Comparison of ENCODE assay signal across 13 cellular contexts in genomic region chr20:40706977-40707582, GRCh38. TPM values are rescaled to one million over a fixed set of nuclear protein-coding genes. Genes with fewer than 3 reads are reported as not detected.
DNase-seq lines count a peak whose midpoint lies in the region; ATAC-seq, FAIRE-seq and TF ChIP-seq lines count a peak whose summit lies in the region.
"Had no signal": no experiment of that assay in that cellular context is flagged by ENCODE, and none has a peak within 500 bp of the region (broad histone marks: within the 10 kb centered on the region; RNA-seq: fewer than 3 reads in every experiment).

No MANE protein-coding gene starts in this region.

- peak; percentile 11; the same call in 1 of the 2 replicates for TF ChIP-seq CTCF in MM.1S (IDR thresholded peaks at IDR 0.05; ENCODE audit: low read length)

- H3K9me3 Mint-ChIP-seq in activated naive CD8-positive, alpha-beta T cell treated with anti-CD3 and anti-CD28 coated beads, Interleukin-2, amount 50 U/mL, for 24 hours, result no peaks in the 10 kb centered on the region
- no peaks in the 10 kb centered on the region for H3K9me3 Mint-ChIP-seq in naive thymus-derived CD8-positive, alpha-beta T cell

- H3K36me3 Mint-ChIP-seq in activated naive CD8-positive, alpha-beta T cell treated with anti-CD3 and anti-CD28 coated beads, Interleukin-2, amount 50 U/mL, for 24 hours (ENCODE audit: low read depth), result no peaks in the 10 kb centered on the region
- H3K36me3 Mint-ChIP-seq in naive thymus-derived CD8-positive, alpha-beta T cell, result no peaks in the 10 kb centered on the region

- H3K27ac ChIP-seq in MM.1S (ENCODE audit: low read length), result no peak overlapping the region
- H3K27ac ChIP-seq: SJCRH30, suprapubic skin had no signal

- no peaks in the 10 kb centered on the region for H3K27me3 Mint-ChIP-seq in activated naive CD8-positive, alpha-beta T cell treated with anti-CD3 and anti-CD28 coated beads, Interleukin-2, amount 50 U/mL, for 24 hours
- H3K27me3 Mint-ChIP-seq in naive thymus-derived CD8-positive, alpha-beta T cell, result peaks cover 0 to 17% (median 0%) of the 10 kb centered on the region in 5 donors

- no peak overlapping the region for H3K4me2 ChIP-seq in MM.1S (ENCODE audit: low read depth, low read length)

- POLR2A ChIA-PET in naive thymus-derived CD8-positive, alpha-beta T cell (lab: Charles Lee), result no interaction called here

- H3K79me2 ChIP-seq in MM.1S (ENCODE audit: low read length), result no peaks in the 10 kb centered on the region

- H3K4me1 ChIP-seq in MM.1S (ENCODE audit: low read length), result no peaks in the 10 kb centered on the region
- H3K4me1 ChIP-seq: SJCRH30, suprapubic skin had no signal

- H3K4me1 Mint-ChIP-seq in activated naive CD8-positive, alpha-beta T cell treated with anti-CD3 and anti-CD28 coated beads, Interleukin-2, amount 50 U/mL, for 24 hours, result no peaks in the 10 kb centered on the region
- no peaks in the 10 kb centered on the region for H3K4me1 Mint-ChIP-seq in naive thymus-derived CD8-positive, alpha-beta T cell

- no peaks in the 10 kb centered on the region for H3K9me2 ChIP-seq in MM.1S (replicated peaks; ENCODE audit: insufficient read depth, low read length)

- H3K9me3 ChIP-seq in MM.1S (replicated peaks; ENCODE audit: insufficient read depth, low read length), result no peaks in the 10 kb centered on the region
- H3K9me3 ChIP-seq: SJCRH30, suprapubic skin had no signal

- no peak overlapping the region for H3K4me3 Mint-ChIP-seq in activated naive CD8-positive, alpha-beta T cell treated with anti-CD3 and anti-CD28 coated beads, Interleukin-2, amount 50 U/mL, for 24 hours
- no peak overlapping the region for H3K4me3 Mint-ChIP-seq in naive thymus-derived CD8-positive, alpha-beta T cell

- H3K9ac ChIP-seq in MM.1S (ENCODE audit: low read length), result no peak overlapping the region

- H3K27ac Mint-ChIP-seq in activated naive CD8-positive, alpha-beta T cell treated with anti-CD3 and anti-CD28 coated beads, Interleukin-2, amount 50 U/mL, for 24 hours, result no peak overlapping the region
- H3K27ac Mint-ChIP-seq in naive thymus-derived CD8-positive, alpha-beta T cell, result no peak overlapping the region

- H3K36me3 ChIP-seq in MM.1S (replicated peaks; ENCODE audit: insufficient read depth, low read length), result no peaks in the 10 kb centered on the region
- H3K36me3 ChIP-seq: SJCRH30, suprapubic skin had no signal

- no peaks in the 10 kb centered on the region for H4K20me1 ChIP-seq in MM.1S (ENCODE audit: insufficient read depth, low read length)

- H3F3A ChIP-seq in MM.1S (ENCODE audit: insufficient read depth, low read length), result no peaks in the 10 kb centered on the region

- H2AFZ ChIP-seq in MM.1S (ENCODE audit: low read length), result no peak overlapping the region

- no peaks in the 10 kb centered on the region for H3K27me3 ChIP-seq in MM.1S (replicated peaks; ENCODE audit: insufficient read depth, low read length)
- H3K27me3 ChIP-seq: suprapubic skin had no signal

- H3K4me3 ChIP-seq in MM.1S (ENCODE audit: low read length), result no peak overlapping the region
- H3K4me3 ChIP-seq: SJCRH30, suprapubic skin had no signal

- DNase-seq in MM.1S (no peak), ecto neural progenitor cell (ENCODE audit: low spot score) (peak; percentile 75), renal cortical epithelial cell (ENCODE audit: low read depth) (peak; percentile 5), RCC 7860 (ENCODE audit: low spot score) (no peak)
- DNase-seq in activated naive CD8-positive, alpha-beta T cell treated with anti-CD3 and anti-CD28 coated beads, Interleukin-2, amount 50 U/mL, for 24 hours, result no peak
- no peak for DNase-seq in naive thymus-derived CD8-positive, alpha-beta T cell
- DNase-seq: DMS79; NCI-H1048; stimulated activated CD4-positive, alpha-beta T cell treated with anti-CD3 and anti-CD28 coated beads, Interleukin-2, amount 100 ng/mL, for 24 hours had no signal

- peak; percentile 47 for ATAC-seq in GM18909 (IDR thresholded peaks at IDR 0.05; ENCODE audit: poor library complexity, unreplicated experiment)
- no peak for ATAC-seq in activated naive CD8-positive, alpha-beta T cell treated with anti-CD3 and anti-CD28 coated beads, Interleukin-2, amount 50 U/mL, for 24 hours
- no peak for ATAC-seq in naive thymus-derived CD8-positive, alpha-beta T cell

- no peak for FAIRE-seq in RCC 7860 (lab: Jason Lieb, UNC)
- FAIRE-seq: GM19239 had no signal

RNA-seq across cellular contexts. Expression of gene MAFB, which starts 18.0 kb away (rescaled TPM):
- total RNA-seq in renal cortical epithelial cell, result 0.35 and 3.4 TPM in 2 replicates
- total RNA-seq in naive thymus-derived CD8-positive, alpha-beta T cell, result 1 to 10 TPM; 1.1 to 1.3 TPM
- under 1 TPM in 1 of 3 donors, not detected in 2; 0.08 TPM for polyA plus RNA-seq in naive thymus-derived CD8-positive, alpha-beta T cell
- total RNA-seq: SJCRH30 had no signal

Comparison
In these comparisons a context has a peak if more than half of its experiments do, and no peak if none do; other contexts are left out.
1. DNase-seq: peak in ecto neural progenitor cell (single experiment) and renal cortical epithelial cell (single experiment); none in MM.1S (single experiment), activated naive CD8-positive, alpha-beta T cell treated with anti-CD3 and anti-CD28 coated beads, Interleukin-2, amount 50 U/mL, for 24 hours (single experiment), naive thymus-derived CD8-positive, alpha-beta T cell (0 of 10) and RCC 7860 (single experiment).